7 cellular contexts compared by ENCODE assay signal in genomic region chr7:74660202-74660601, GRCh38. TPM values are rescaled to one million over a fixed set of nuclear protein-coding genes. Genes with fewer than 3 reads are reported as not detected.
DNase-seq lines count a peak whose midpoint lies in the region; ATAC-seq and TF ChIP-seq lines count a peak whose summit lies in the region.
"Not testable (repeated sequence)": the region's sequence is repeated elsewhere in the genome, so short reads cannot be mapped to it uniquely, and the experiment has no call there.

No MANE protein-coding gene starts in this region.

- intact Hi-C loops in PC-9 (cut with micrococcal nuclease; ENCODE audit: unreplicated experiment); spleen (cut with DNase I; ENCODE audit: low total_unique reads): not testable (repeated sequence)
- intact Hi-C loops in heart right ventricle (cut with DNase I): loop anchor here in 2 of 10 donors (5.0 to 10.0 kb wide), 2 partner anchors 42 to 55 kb away; no protein-coding TSS in a partner anchor

- POLR2A ChIA-PET in PC-9 (lab: Charles Lee; ENCODE audit: unreplicated experiment): interaction anchor here (0.5 kb wide), 1 partner anchor 171 kb away, joined by 4 read pairs; no protein-coding TSS in a partner anchor
- POLR2A ChIA-PET in naive thymus-derived CD8-positive, alpha-beta T cell (lab: Charles Lee): interaction anchor here (0.7 to 1.2 kb wide), 4 partner anchors 11 to 1201 kb away, joined by 3 to 6 read pairs (median 4); no protein-coding TSS in a partner anchor

- not testable (repeated sequence) for DNase-seq in GM23248; PC-9; activated T-cell treated with anti-CD3 and anti-CD28 coated beads, Interleukin-2, amount 50 U/mL, for 72 hours; heart right ventricle; naive thymus-derived CD8-positive, alpha-beta T cell
- DNase-seq in chondrocyte (ENCODE audit: low spot score) (peak; percentile 14), spleen (peak; percentile 72)

- WGBS in GM23248 (ENCODE audit: low coverage in 1 of 2, low lambda C conversion rate in 2 of 2, missing lambda C conversion rate in 2 of 2), 2 experiments: 79 to 82% methylated on average over 18 of the region's 18 CpGs
- WGBS in heart right ventricle, 2 donors: 77 to 78% methylated on average over 18 of the region's 18 CpGs
- 35 to 55% (median 50%) methylated on average over 18 of the region's 18 CpGs for WGBS in spleen, 5 donors

- CTCF ChIA-PET in PC-9 (lab: Charles Lee): not testable (repeated sequence)

- not testable (repeated sequence) for H2AFZ ChIP-seq in GM23248
- peak overlapping the region; percentile 57; the same call in 1 of the 2 replicates for H2AFZ ChIP-seq in PC-9

- H4K20me1 ChIP-seq in GM23248 (ENCODE audit: insufficient read depth): not testable (repeated sequence)
- H4K20me1 ChIP-seq in PC-9 (ENCODE audit: insufficient read depth): peaks cover 61% of the 10 kb centered on the region

- H3K9ac ChIP-seq in GM23248: peak overlapping the region; percentile 68

- not testable (repeated sequence) for H3K27me3 ChIP-seq in GM23248 (replicated peaks; ENCODE audit: insufficient read depth); PC-9 (ENCODE audit: insufficient read depth, low read depth); heart right ventricle; spleen (replicated peaks in 1 of 7)

- H3K4me2 ChIP-seq in GM23248 (ENCODE audit: unreplicated experiment) (peak overlapping the region; percentile 81), PC-9 (peak overlapping the region; percentile 90)

- H3K4me3 Mint-ChIP-seq in activated T-cell treated with anti-CD3 and anti-CD28 coated beads, Interleukin-2, amount 50 U/mL, for 72 hours: peak overlapping the region; percentile 89 to 100
- H3K4me3 Mint-ChIP-seq in chondrocyte (ENCODE audit: unreplicated experiment): peak overlapping the region; percentile 84
- peak overlapping the region; percentile 75 to 91 (median 83) for H3K4me3 Mint-ChIP-seq in naive thymus-derived CD8-positive, alpha-beta T cell

- peaks cover 38% of the 10 kb centered on the region for H3F3A ChIP-seq in GM23248 (ENCODE audit: insufficient read depth)
- H3F3A ChIP-seq in PC-9 (ENCODE audit: insufficient read depth, low read depth): peaks cover 46% of the 10 kb centered on the region

- H3K4me1 Mint-ChIP-seq in activated T-cell treated with anti-CD3 and anti-CD28 coated beads, Interleukin-2, amount 50 U/mL, for 72 hours (ENCODE audit: low read depth): peaks cover 70% of the 10 kb centered on the region
- H3K4me1 Mint-ChIP-seq in chondrocyte (ENCODE audit: low read depth): peaks cover 66% of the 10 kb centered on the region
- H3K4me1 Mint-ChIP-seq in naive thymus-derived CD8-positive, alpha-beta T cell: peaks cover 24 to 73% (median 61%) of the 10 kb centered on the region in 4 donors

- not testable (repeated sequence) for H3K36me3 ChIP-seq in GM23248 (ENCODE audit: low read depth); PC-9 (ENCODE audit: low read depth)
- H3K36me3 ChIP-seq in heart right ventricle: peaks cover 0 to 20% (median 7%) of the 10 kb centered on the region in 9 donors
- H3K36me3 ChIP-seq in spleen: peaks cover 0 to 10% (median 4%) of the 10 kb centered on the region in 6 donors

- not testable (repeated sequence) for TF ChIP-seq CTCF in PC-9 (conservative IDR thresholded peaks at IDR 0.05); chondrocyte (IDR thresholded peaks at IDR 0.05); heart right ventricle (IDR thresholded peaks at IDR 0.05); spleen (IDR thresholded peaks at IDR 0.05 in 8 of 11, conservative IDR thresholded peaks at IDR 0.05 in 3 of 11)

- ATAC-seq in activated T-cell treated with anti-CD3 and anti-CD28 coated beads, Interleukin-2, amount 50 U/mL, for 72 hours (replicated peaks in 1 of 2); heart right ventricle; naive thymus-derived CD8-positive, alpha-beta T cell: not testable (repeated sequence)

- H3K79me2 ChIP-seq in GM23248 (ENCODE audit: insufficient read depth): peaks cover 71% of the 10 kb centered on the region
- peaks cover 67% of the 10 kb centered on the region for H3K79me2 ChIP-seq in PC-9 (ENCODE audit: low read depth)

- H3K4me3 ChIP-seq in GM23248 (peak overlapping the region; percentile 78), PC-9 (peak overlapping the region; percentile 88), heart right ventricle (peak overlapping the region in 2 of 10 donors; percentile 18 to 98), spleen (peak overlapping the region; percentile 7 to 100 (median 88))

- in situ Hi-C loops in GM23248 (cut with MboI): not testable (repeated sequence)

- H3K9me3 Mint-ChIP-seq in activated T-cell treated with anti-CD3 and anti-CD28 coated beads, Interleukin-2, amount 50 U/mL, for 72 hours; chondrocyte (ENCODE audit: low read depth); naive thymus-derived CD8-positive, alpha-beta T cell: not testable (repeated sequence)

- not testable (repeated sequence) for BruUV-seq in PC-9 (replicated peaks; lab: Mats Ljungman, UMichigan)

- H3K27ac ChIP-seq in GM23248 (peak overlapping the region; percentile 76), PC-9 (peak overlapping the region; percentile 88), heart right ventricle (peak overlapping the region in 8 of 10 donors; percentile 57 to 100 (median 91)), spleen (peak overlapping the region; percentile 51 to 100 (median 100))

- not testable (repeated sequence) for H3K9me2 ChIP-seq in GM23248 (ENCODE audit: insufficient read depth); PC-9 (ENCODE audit: insufficient read depth)

- peak overlapping the region; percentile 98 for H3K27ac Mint-ChIP-seq in activated T-cell treated with anti-CD3 and anti-CD28 coated beads, Interleukin-2, amount 50 U/mL, for 72 hours
- peak overlapping the region; percentile 97 for H3K27ac Mint-ChIP-seq in chondrocyte (ENCODE audit: unreplicated experiment)
- peak overlapping the region; percentile 77 to 93 (median 90) for H3K27ac Mint-ChIP-seq in naive thymus-derived CD8-positive, alpha-beta T cell

- H3K4me1 ChIP-seq in GM23248 (ENCODE audit: insufficient read depth) (peaks cover 40% of the 10 kb centered on the region), PC-9 (replicated peaks; ENCODE audit: insufficient read depth) (peaks cover 67% of the 10 kb centered on the region), heart right ventricle (peaks cover 3 to 76% (median 66%) of the 10 kb centered on the region in 9 donors), spleen (peaks cover 41 to 88% (median 83%) of the 10 kb centered on the region in 6 donors)

- not testable (repeated sequence) for TF ChIP-seq POLR2A in spleen (IDR thresholded peaks at IDR 0.05)

- not testable (repeated sequence) for H3K9me3 ChIP-seq in GM23248 (ENCODE audit: low read depth); PC-9 (ENCODE audit: insufficient read depth, low read depth); heart right ventricle; spleen

- peaks cover 0 to 13% of the 10 kb centered on the region in 2 donors for H3K36me3 Mint-ChIP-seq in activated T-cell treated with anti-CD3 and anti-CD28 coated beads, Interleukin-2, amount 50 U/mL, for 72 hours (ENCODE audit: insufficient read depth in 2 of 2)
- not testable (repeated sequence) for H3K36me3 Mint-ChIP-seq in chondrocyte (ENCODE audit: low read depth)
- peaks cover 0 to 12% (median 2%) of the 10 kb centered on the region in 3 donors for H3K36me3 Mint-ChIP-seq in naive thymus-derived CD8-positive, alpha-beta T cell

- not testable (repeated sequence) for H3K27me3 Mint-ChIP-seq in activated T-cell treated with anti-CD3 and anti-CD28 coated beads, Interleukin-2, amount 50 U/mL, for 72 hours (ENCODE audit: low read depth); chondrocyte (ENCODE audit: low read depth); naive thymus-derived CD8-positive, alpha-beta T cell

RNA-seq across cellular contexts. Expression of gene GTF2I, which starts 2.7 kb away (rescaled TPM):
- total RNA-seq in GM23248 (2014; rRNA removed; shearing (Covaris generic)): 76.0 and 80.2 TPM in 2 replicates
- polyA plus RNA-seq in GM23248 (2016; fragmentation: Nextera tagmentation; extraction: Ambion mirVana) (90.9 and 91.7 TPM in 2 replicates), heart right ventricle (10 to 100 TPM; 18.9 to 31.4 TPM), spleen (10 to 100 TPM; 13.5 to 30.8 (median 16.3) TPM)
- total RNA-seq in PC-9 (2021) (364 and 374 TPM in 2 replicates), chondrocyte (157 to 234 TPM (median 160 TPM) in 3 replicates), heart right ventricle (100 to 1,000 TPM; 100 to 152 (median 119) TPM), spleen (100 to 1,000 TPM; 162 to 257 (median 203) TPM)
- total RNA-seq in activated T-cell treated with anti-CD3 and anti-CD28 coated beads, Interleukin-2, amount 50 U/mL, for 72 hours: 100 to 1,000 TPM; 118 to 121 TPM
- 100 to 1,000 TPM; 185 to 206 TPM for total RNA-seq in naive thymus-derived CD8-positive, alpha-beta T cell
- 10 to 100 TPM; 55.4 to 78.6 (median 68.1) TPM for polyA plus RNA-seq in naive thymus-derived CD8-positive, alpha-beta T cell
